8 cellular contexts compared by ENCODE assay signal in the genomic region with DNA sequence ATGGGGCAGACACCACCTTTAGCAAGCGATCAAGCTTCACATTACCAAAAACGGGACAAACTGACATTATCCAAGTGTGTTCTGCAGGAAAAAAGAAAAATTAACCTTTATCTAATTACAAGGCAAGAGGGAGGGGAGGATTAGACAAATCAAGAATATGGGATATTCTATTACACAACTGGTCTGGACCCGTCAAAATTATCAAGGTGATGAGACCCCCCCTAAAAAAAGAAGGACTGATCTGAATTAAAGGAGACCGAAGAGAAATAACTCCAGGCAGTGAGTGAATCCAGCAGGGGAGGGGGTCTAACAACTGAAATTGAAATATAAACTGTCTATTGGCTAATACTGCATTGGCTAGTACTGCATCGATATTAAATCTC. TPM values are rescaled to one million over a fixed set of nuclear protein-coding genes. Genes with fewer than 3 reads are reported as not detected.
A peak's percentile ranks its signal among the peaks of the same experiment; 100 is the strongest.
DNase-seq lines count a peak whose midpoint lies in the region; ATAC-seq and TF ChIP-seq lines count a peak whose summit lies in the region.

No MANE protein-coding gene starts in this region.

- H3K4me1 Mint-ChIP-seq in T-helper 17 cell: peaks cover 24% of the 10 kb centered on the region

- H3K27me3 ChIP-seq in GM23248 (replicated peaks; ENCODE audit: insufficient read depth): no peaks in the 10 kb centered on the region

- no peak for TF ChIP-seq CTCF in foreskin fibroblast (IDR thresholded peaks at IDR 0.05; ENCODE audit: low read depth, low read length)

- peak overlapping the region; percentile 85 for H3K4me3 ChIP-seq in GM23248
- peak overlapping the region; percentile 60 to 75 for H3K4me3 ChIP-seq in foreskin fibroblast (ENCODE audit: low read depth in 1 of 2, low read length in 2 of 2)
- H3K4me3 ChIP-seq in skeletal muscle cell (ENCODE audit: low read depth, low read length): peak overlapping the region; percentile 64

- WGBS in GM23248 (ENCODE audit: low coverage in 1 of 2, low lambda C conversion rate in 2 of 2, missing lambda C conversion rate in 2 of 2), 2 experiments: 21 to 22% methylated on average over 5 of the region's 5 CpGs

- peak overlapping the region; percentile 76 for H3K4me2 ChIP-seq in GM23248 (ENCODE audit: unreplicated experiment)

- H3K79me2 ChIP-seq in GM23248 (ENCODE audit: insufficient read depth): peaks cover 8% of the 10 kb centered on the region; the same call in 1 of the 2 replicates

- H3K36me3 Mint-ChIP-seq in T-helper 17 cell (ENCODE audit: low read depth): peaks cover 3% of the 10 kb centered on the region

- no peaks in the 10 kb centered on the region for H3K9me2 ChIP-seq in GM23248 (ENCODE audit: insufficient read depth)

- H3K27ac ChIP-seq in GM23248: peak overlapping the region; percentile 96

- no peaks in the 10 kb centered on the region for H3K36me3 ChIP-seq in GM23248 (ENCODE audit: low read depth)

- peak overlapping the region; percentile 96 for H3K9ac ChIP-seq in GM23248

- no peaks in the 10 kb centered on the region for H4K20me1 ChIP-seq in GM23248 (ENCODE audit: insufficient read depth)

- no peaks in the 10 kb centered on the region for H3K9me3 ChIP-seq in GM23248 (ENCODE audit: low read depth)
- H3K9me3 ChIP-seq in T-helper 17 cell (ENCODE audit: control insufficient read depth, low read length, poor library complexity, severe bottlenecking): no peaks in the 10 kb centered on the region

- DNase-seq in GM23248 (no peak), T-helper 17 cell (no peak), foreskin fibroblast (no peak), skeletal muscle cell (ENCODE audit: low read depth) (no peak), NCI-H1048 (lab: John Stamatoyannopoulos, UW) (no peak), SKM-1 (lab: John Stamatoyannopoulos, UW; ENCODE audit: unreplicated experiment) (no peak), H4 (ENCODE audit: low spot score) (no peak)
- DNase-seq in stimulated activated CD4-positive, alpha-beta T cell treated with anti-CD3 and anti-CD28 coated beads, Interleukin-2, amount 100 ng/mL, for 24 hours: no peak

- in situ Hi-C loops in GM23248 (cut with MboI): loop anchor here (25.0 kb wide), 2 partner anchors 1606 to 1806 kb away; no protein-coding TSS in a partner anchor

- peak overlapping the region; percentile 98 for H3K27ac Mint-ChIP-seq in T-helper 17 cell

- H3K4me3 Mint-ChIP-seq in T-helper 17 cell: peak overlapping the region; percentile 99

- no peaks in the 10 kb centered on the region for H3K27me3 Mint-ChIP-seq in T-helper 17 cell

- H3F3A ChIP-seq in GM23248 (ENCODE audit: insufficient read depth): peaks cover 8% of the 10 kb centered on the region

- no peak for ATAC-seq in T-helper 17 cell

- H3K4me1 ChIP-seq in GM23248 (ENCODE audit: insufficient read depth): peaks cover 18% of the 10 kb centered on the region

- H2AFZ ChIP-seq in GM23248: peak overlapping the region; percentile 83

RNA-seq across cellular contexts. Expression of gene NUBP1, which starts 0.4 kb away (rescaled TPM):
- 16.3 and 19.1 TPM in 2 replicates for total RNA-seq in GM23248 (2014; rRNA removed; shearing (Covaris generic))
- 22.3 and 23.4 TPM in 2 replicates for polyA plus RNA-seq in GM23248 (2016; fragmentation: Nextera tagmentation; extraction: Ambion mirVana)
- total RNA-seq in T-helper 17 cell: 10 to 100 TPM; 19.2 to 21.0 TPM
- total RNA-seq in H4 (2014; rRNA removed; shearing (Covaris generic)): 40.1 and 51.7 TPM in 2 replicates

RNA-seq across cellular contexts. Expression of gene TEKT5, which starts 48.5 kb away (rescaled TPM):
- total RNA-seq in GM23248 (2014; rRNA removed; shearing (Covaris generic)): not detected in 2 replicates
- polyA plus RNA-seq in GM23248 (2016; fragmentation: Nextera tagmentation; extraction: Ambion mirVana): not detected in 2 replicates
- total RNA-seq in T-helper 17 cell: not detected
- not detected in 2 replicates for total RNA-seq in H4 (2014; rRNA removed; shearing (Covaris generic))
